ENCODE assay signal across 7 cellular contexts in genomic region chr2:130574244-130574643, GRCh38. TPM values are rescaled to one million over a fixed set of nuclear protein-coding genes. Genes with fewer than 3 reads are reported as not detected.
"Had no signal": no experiment of that assay in that cellular context is flagged by ENCODE, and none has a peak within 500 bp of the region (broad histone marks: within the 10 kb centered on the region; RNA-seq: fewer than 3 reads in every experiment).

No MANE protein-coding gene starts in this region.

RNA-seq across cellular contexts. Expression of gene CFC1, which starts 25.1 kb away (rescaled TPM):
- total RNA-seq: GM23248, HepG2, HFFc6, HT1080 had no signal
- polyA plus RNA-seq: GM23248, HepG2, IgD-negative memory B cell had no signal

RNA-seq across cellular contexts. Expression of gene POTEJ, which starts 37.0 kb away (rescaled TPM):
- total RNA-seq: GM23248, H4, H7, HFFc6, HT1080 had no signal
- polyA plus RNA-seq: GM23248, HepG2, IgD-negative memory B cell had no signal

RNA-seq across cellular contexts. Expression of gene CFC1B, which starts 53.2 kb away (rescaled TPM):
- total RNA-seq: GM23248, H4, H7, HepG2, HFFc6, HT1080 had no signal
- polyA plus RNA-seq: GM23248, HepG2, IgD-negative memory B cell had no signal
